In the genomic region with DNA sequence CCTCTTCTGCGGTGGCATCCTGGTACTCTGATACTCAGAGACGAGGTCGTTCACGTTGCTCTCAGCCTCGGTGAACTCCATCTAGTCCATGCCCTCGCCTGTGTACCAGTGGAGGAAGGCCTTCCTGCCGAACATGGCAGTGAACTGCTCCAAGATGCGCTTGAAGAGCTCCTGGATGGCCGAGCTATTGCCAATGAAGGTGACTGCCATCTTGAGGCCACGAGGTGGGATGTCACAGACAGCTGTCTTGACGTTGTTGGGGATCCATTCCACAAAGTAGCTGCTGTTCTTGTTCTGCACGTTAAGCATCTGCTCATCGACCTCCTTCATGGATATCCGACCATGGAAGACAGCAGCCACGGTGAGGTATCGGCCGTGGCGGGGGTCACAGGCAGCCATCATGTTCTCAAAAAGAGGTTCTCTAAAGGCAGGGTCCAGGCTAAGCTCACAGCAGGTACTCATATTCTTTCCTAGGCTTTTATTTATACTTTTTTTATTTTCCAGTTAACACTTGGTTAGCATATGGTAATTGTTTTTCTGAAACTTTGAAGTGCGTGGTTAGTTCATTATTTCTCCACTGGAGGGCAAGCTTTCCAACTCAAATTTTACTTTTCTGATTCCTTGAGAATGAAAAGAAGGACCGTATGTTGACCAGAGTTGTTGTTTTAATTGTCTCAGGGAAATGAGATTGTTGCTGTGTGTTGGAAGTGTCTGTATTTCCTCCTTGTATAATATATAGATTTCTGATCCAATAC, we compare ENCODE assay signal across 9 cellular contexts.
DNase-seq lines count a peak whose midpoint lies in the region; ATAC-seq and TF ChIP-seq lines count a peak whose summit lies in the region.
"Had no signal": no experiment of that assay in that cellular context is flagged by ENCODE, and none has a peak within 500 bp of the region (broad histone marks: within the 10 kb centered on the region; RNA-seq: fewer than 3 reads in every experiment).

No MANE protein-coding gene starts in this region.

- H2BK15ac ChIP-seq in H9 (ENCODE audit: low read depth, low read length), result no peak overlapping the region

- no peaks in the 10 kb centered on the region for H3K9me3 ChIP-seq in H9 (ENCODE audit: control insufficient read depth, low read depth, low read length)
- no peaks in the 10 kb centered on the region for H3K9me3 ChIP-seq in adipocyte (ENCODE audit: control insufficient read depth, low read length)

- no peak overlapping the region for H3K23ac ChIP-seq in H9 (ENCODE audit: insufficient read length, low read depth, low read length)

- no peak overlapping the region for H3K4me3 Mint-ChIP-seq in H9

- H3K9me3 Mint-ChIP-seq in H9, result 0 out of 5 replicates have a peak, but pooled peaks cover 0 to 2% of the 10 kb centered on the region in 2 experiments

- H3K4me1 Mint-ChIP-seq in H9, result no peaks in the 10 kb centered on the region; a peak in 1 of 4 replicates

- H3K36me3 ChIP-seq in adipocyte (ENCODE audit: control insufficient read depth, insufficient read depth, low read length, severe bottlenecking) (no peaks in the 10 kb centered on the region), kidney epithelial cell (ENCODE audit: control insufficient read depth, insufficient read depth, low read length) (no peaks in the 10 kb centered on the region)

- no peak overlapping the region for H4K91ac ChIP-seq in H9 (ENCODE audit: insufficient read length, low read depth, low read length)

- no peak overlapping the region for H3K56ac ChIP-seq in H9 (ENCODE audit: insufficient read length, low read depth, low read length)

- H4K5ac ChIP-seq in H9 (ENCODE audit: insufficient read length, low read depth, low read length), result no peak overlapping the region

- H2BK5ac ChIP-seq in H9 (ENCODE audit: insufficient read length, low read length), result no peak overlapping the region

- H3K79me2 ChIP-seq in H9 (ENCODE audit: insufficient read depth, low read length), result no peaks in the 10 kb centered on the region

- no peak overlapping the region for H3K14ac ChIP-seq in H9 (ENCODE audit: insufficient read depth, low read length)

- no peak overlapping the region for H4K8ac ChIP-seq in H9 (replicated peaks; ENCODE audit: insufficient read length, low read depth, low read length)

- H3K27me3 Mint-ChIP-seq in H9 (ENCODE audit: low read depth), result peaks cover 6% of the 10 kb centered on the region

- no peak for ATAC-seq in GM18909 (IDR thresholded peaks at IDR 0.05; ENCODE audit: poor library complexity, unreplicated experiment)
- ATAC-seq in GM21529 (IDR thresholded peaks at IDR 0.05; ENCODE audit: unreplicated experiment), result no peak

- H3K4me1 ChIP-seq in H9 (ENCODE audit: insufficient read depth, low read length) (no peaks in the 10 kb centered on the region), adipocyte (ENCODE audit: control insufficient read depth, insufficient read depth, low read length) (no peaks in the 10 kb centered on the region)

- H3K23me2 ChIP-seq in H9 (ENCODE audit: insufficient read length, low read depth, low read length, poor library complexity, severe bottlenecking), result no peaks in the 10 kb centered on the region

- no peak overlapping the region for H3K4me3 ChIP-seq in adipocyte (ENCODE audit: low read length)
- no peak overlapping the region for H3K4me3 ChIP-seq in kidney epithelial cell (ENCODE audit: low read depth, low read length)

- no peak overlapping the region for H3K9ac ChIP-seq in H9 (ENCODE audit: extremely low read depth, insufficient read length, low read length)
- no peak overlapping the region for H3K9ac ChIP-seq in adipocyte (ENCODE audit: low read length)

- H4K20me1 ChIP-seq in H9 (ENCODE audit: control insufficient read depth, insufficient read depth, insufficient read length), result no peaks in the 10 kb centered on the region

- H3K27ac ChIP-seq in H9 (ENCODE audit: insufficient read length, low read depth, low read length), result no peak overlapping the region

- no peak overlapping the region for H3K18ac ChIP-seq in H9 (ENCODE audit: insufficient read length, low read depth, low read length)

- no peaks in the 10 kb centered on the region for H3K79me1 ChIP-seq in H9 (ENCODE audit: insufficient read depth, low read depth, low read length, poor library complexity, severe bottlenecking)

- H3T11ph ChIP-seq in H9 (ENCODE audit: low read length), result no peak overlapping the region

- no peak overlapping the region for H2BK12ac ChIP-seq in H9 (ENCODE audit: insufficient read length, low read depth, low read length)

- H2BK120ac ChIP-seq in H9 (ENCODE audit: low read depth, low read length, poor library complexity, severe bottlenecking), result no peak overlapping the region

- in situ Hi-C loops in G401 (cut with HindIII; ENCODE audit: low sequenced_read_pairs), result no loop called here

- WGBS in H9 (ENCODE audit: extremely low coverage, insufficient read length, low lambda C conversion rate), result no CpG with 5 or more reads among the region's 20 CpGs

- H2AK5ac ChIP-seq in H9 (ENCODE audit: insufficient read length, low read length), result no peak overlapping the region

- no peak overlapping the region for H2BK20ac ChIP-seq in H9 (ENCODE audit: low read depth, low read length, poor library complexity, severe bottlenecking)

- DNase-seq in AG20443 (ENCODE audit: low spot score) (peak; percentile 39), H9 (no peak), adipocyte (ENCODE audit: low read depth) (peak; percentile 41), kidney epithelial cell (ENCODE audit: low read depth) (no peak), G401 (ENCODE audit: low spot score) (no peak), COLO668 (lab: John Stamatoyannopoulos, UW; ENCODE audit: unreplicated experiment) (no peak)
- DNase-seq: NCI-H2081 had no signal

- H3K27me3 ChIP-seq in H9 (ENCODE audit: insufficient read depth, low read length) (no peaks in the 10 kb centered on the region), adipocyte (replicated peaks; ENCODE audit: control insufficient read depth, insufficient read depth, low read length) (no peaks in the 10 kb centered on the region), kidney epithelial cell (ENCODE audit: control insufficient read depth, insufficient read depth, low read length) (no peaks in the 10 kb centered on the region)

- H3K36me3 Mint-ChIP-seq in H9 (ENCODE audit: insufficient read depth in 1 of 3, low read depth in 3 of 3), result no peaks in the 10 kb centered on the region; a peak in 1 of 7 replicates

- no peak overlapping the region; a peak in 1 of 7 replicates for H3K27ac Mint-ChIP-seq in H9

- TF ChIP-seq CTCF in H9 (conservative IDR thresholded peaks at IDR 0.05) (peak; percentile 59), kidney epithelial cell (IDR thresholded peaks at IDR 0.05; ENCODE audit: insufficient read depth, low read length, poor library complexity, severe bottlenecking) (peak; percentile 24)

- H2AFZ ChIP-seq in H9 (ENCODE audit: low read length), result no peak overlapping the region

- H3K4ac ChIP-seq in H9 (ENCODE audit: low read depth, low read length), result no peak overlapping the region

- no peak overlapping the region for H3K4me2 ChIP-seq in H9 (ENCODE audit: insufficient read depth, insufficient read length, low read length)

Comparison
In these comparisons a context has a peak if more than half of its experiments do, and no peak if none do; other contexts are left out.
1. DNase-seq: peak in AG20443 (single experiment) and adipocyte (single experiment); none in H9 (single experiment), kidney epithelial cell (single experiment), G401 (single experiment) and COLO668 (single experiment).